ENCODE assay signal across 8 cellular contexts in genomic region chr6:108260126-108260808, GRCh38. TPM values are rescaled to one million over a fixed set of nuclear protein-coding genes. Genes with fewer than 3 reads are reported as not detected.
A peak's percentile ranks its signal among the peaks of the same experiment; 100 is the strongest.
DNase-seq lines count a peak whose midpoint lies in the region; ATAC-seq and TF ChIP-seq lines count a peak whose summit lies in the region.

No MANE protein-coding gene starts in this region.

- H3K27ac ChIP-seq in naive thymus-derived CD4-positive, alpha-beta T cell (ENCODE audit: low read depth, low read length), result peak overlapping the region; percentile 96
- peak overlapping the region; percentile 97 for H3K27ac ChIP-seq in urinary bladder (ENCODE audit: low read depth)

- peak overlapping the region; percentile 92 for H3K27ac Mint-ChIP-seq in activated T-cell treated with anti-CD3 and anti-CD28 coated beads, Interleukin-2, amount 50 U/mL, for 24 hours
- H3K27ac Mint-ChIP-seq in naive thymus-derived CD4-positive, alpha-beta T cell, result peak overlapping the region; percentile 85 to 98 (median 87)

- no peaks in the 10 kb centered on the region for H3K9me3 ChIP-seq in naive thymus-derived CD4-positive, alpha-beta T cell (ENCODE audit: control insufficient read depth in 2 of 3, low read length in 3 of 3)

- no peaks in the 10 kb centered on the region for H3K27me3 ChIP-seq in naive thymus-derived CD4-positive, alpha-beta T cell (ENCODE audit: control insufficient read depth in 2 of 2, insufficient read depth in 2 of 2, low read length in 2 of 2)

- no peaks in the 10 kb centered on the region for H3K9me3 Mint-ChIP-seq in activated T-cell treated with anti-CD3 and anti-CD28 coated beads, Interleukin-2, amount 50 U/mL, for 24 hours
- no peaks in the 10 kb centered on the region for H3K9me3 Mint-ChIP-seq in naive thymus-derived CD4-positive, alpha-beta T cell

- DNase-seq in SIG-M5 treated with dmso at 0.1 percent for 504 hours (lab: John Stamatoyannopoulos, UW; ENCODE audit: unreplicated experiment) (peak; percentile 29), SIG-M5 (lab: John Stamatoyannopoulos, UW) (no peak), NCI-H345 (lab: John Stamatoyannopoulos, UW) (peak; percentile 54), fibroblast of pulmonary artery (ENCODE audit: low read depth) (peak; percentile 60)
- peak; percentile 49 for DNase-seq in activated T-cell treated with anti-CD3 and anti-CD28 coated beads, Interleukin-2, amount 50 U/mL, for 24 hours
- DNase-seq in naive thymus-derived CD4-positive, alpha-beta T cell, result peak in 5 of 9 donors; percentile 7 to 21 (median 11)

- no peak for TF ChIP-seq CTCF in fibroblast of pulmonary artery (IDR thresholded peaks at IDR 0.05; ENCODE audit: low read length, missing control alignments)

- WGBS in urinary bladder, result under 1% methylated on average over 29 of the region's 29 CpGs

- peak; percentile 1 for ATAC-seq in HG02798 (IDR thresholded peaks at IDR 0.05; ENCODE audit: poor library complexity, unreplicated experiment)
- ATAC-seq in naive thymus-derived CD4-positive, alpha-beta T cell, result no peak

- H3K4me1 Mint-ChIP-seq in activated T-cell treated with anti-CD3 and anti-CD28 coated beads, Interleukin-2, amount 50 U/mL, for 24 hours (ENCODE audit: low read depth), result peaks cover 38% of the 10 kb centered on the region
- peaks cover 19 to 46% (median 28%) of the 10 kb centered on the region in 7 donors for H3K4me1 Mint-ChIP-seq in naive thymus-derived CD4-positive, alpha-beta T cell

- H3K27me3 Mint-ChIP-seq in activated T-cell treated with anti-CD3 and anti-CD28 coated beads, Interleukin-2, amount 50 U/mL, for 24 hours, result no peaks in the 10 kb centered on the region
- H3K27me3 Mint-ChIP-seq in naive thymus-derived CD4-positive, alpha-beta T cell, result peaks cover 0 to 11% (median 0%) of the 10 kb centered on the region in 5 donors

- intact Hi-C loops in naive thymus-derived CD4-positive, alpha-beta T cell (cut with micrococcal nuclease), result loop anchor here (2.0 to 10.0 kb wide), 9 partner anchors 233 to 1935 kb away; partner anchors contain the start of genes ARMC2 (in 2 of the 2), ATG5 (in 1 of the 2), BEND3 (in 1 of the 2) and CD164 (in 1 of the 2)

- POLR2A ChIA-PET in naive thymus-derived CD4-positive, alpha-beta T cell (lab: Charles Lee), result interaction anchor here (0.6 to 4.0 kb wide), 17 partner anchors 9 to 1222 kb away, joined by 3 to 41 read pairs (median 4); partner anchors contain the start of genes AFG1L, CEP57L1 and SEC63

- H3K4me3 Mint-ChIP-seq in activated T-cell treated with anti-CD3 and anti-CD28 coated beads, Interleukin-2, amount 50 U/mL, for 24 hours, result peak overlapping the region; percentile 81
- H3K4me3 Mint-ChIP-seq in naive thymus-derived CD4-positive, alpha-beta T cell, result peak overlapping the region; percentile 78 to 97 (median 91)

- H3K36me3 ChIP-seq in naive thymus-derived CD4-positive, alpha-beta T cell (ENCODE audit: control insufficient read depth in 2 of 3, insufficient read depth in 3 of 3, low read length in 3 of 3), result peaks cover 0 to 12% (median 0%) of the 10 kb centered on the region in 3 experiments
- H3K36me3 ChIP-seq in urinary bladder (ENCODE audit: insufficient read depth), result no peaks in the 10 kb centered on the region

- CTCF ChIA-PET in naive thymus-derived CD4-positive, alpha-beta T cell (lab: Charles Lee), result interaction anchor here (0.7 kb wide), 1 partner anchor 1436 kb away, joined by 4 read pairs; no protein-coding TSS in a partner anchor

- H3K4me3 ChIP-seq in fibroblast of pulmonary artery (replicated peaks; ENCODE audit: low read depth, low read length) (peak overlapping the region; percentile 95), urinary bladder (ENCODE audit: low read depth, low read length) (peak overlapping the region; percentile 89)
- H3K4me3 ChIP-seq in naive thymus-derived CD4-positive, alpha-beta T cell (ENCODE audit: low read length), result peak overlapping the region; percentile 76

- H3K4me1 ChIP-seq in naive thymus-derived CD4-positive, alpha-beta T cell (ENCODE audit: control insufficient read depth in 2 of 2, insufficient read depth in 2 of 2, low read length in 2 of 2), result peaks cover 0 to 8% of the 10 kb centered on the region in 2 donors
- peaks cover 2% of the 10 kb centered on the region for H3K4me1 ChIP-seq in urinary bladder (ENCODE audit: insufficient read depth)

- peaks cover 16% of the 10 kb centered on the region for H3K36me3 Mint-ChIP-seq in activated T-cell treated with anti-CD3 and anti-CD28 coated beads, Interleukin-2, amount 50 U/mL, for 24 hours (ENCODE audit: low read depth)
- H3K36me3 Mint-ChIP-seq in naive thymus-derived CD4-positive, alpha-beta T cell, result peaks cover 0 to 7% (median 5%) of the 10 kb centered on the region in 5 donors

RNA-seq across cellular contexts. Expression of gene SNX3, which starts 0.6 kb away (rescaled TPM):
- 10 to 100 TPM; 42.5 to 87.4 (median 65.8) TPM for total RNA-seq in naive thymus-derived CD4-positive, alpha-beta T cell
- 100 to 1,000 TPM; 169 to 216 TPM for polyA plus RNA-seq in naive thymus-derived CD4-positive, alpha-beta T cell
- total RNA-seq in urinary bladder, result 265 TPM
- polyA plus RNA-seq in urinary bladder, result 250 TPM

RNA-seq across cellular contexts. Expression of gene AFG1L, which starts 34.6 kb away (rescaled TPM):
- 1 to 10 TPM; 4.1 to 9.2 (median 7.2) TPM for total RNA-seq in naive thymus-derived CD4-positive, alpha-beta T cell
- polyA plus RNA-seq in naive thymus-derived CD4-positive, alpha-beta T cell, result 1 to 10 TPM; 3.5 to 5.4 TPM
- 9.1 TPM for total RNA-seq in urinary bladder
- polyA plus RNA-seq in urinary bladder, result 1.8 TPM
